Comparison of ENCODE assay signal across 20 cellular contexts in the genomic region with DNA sequence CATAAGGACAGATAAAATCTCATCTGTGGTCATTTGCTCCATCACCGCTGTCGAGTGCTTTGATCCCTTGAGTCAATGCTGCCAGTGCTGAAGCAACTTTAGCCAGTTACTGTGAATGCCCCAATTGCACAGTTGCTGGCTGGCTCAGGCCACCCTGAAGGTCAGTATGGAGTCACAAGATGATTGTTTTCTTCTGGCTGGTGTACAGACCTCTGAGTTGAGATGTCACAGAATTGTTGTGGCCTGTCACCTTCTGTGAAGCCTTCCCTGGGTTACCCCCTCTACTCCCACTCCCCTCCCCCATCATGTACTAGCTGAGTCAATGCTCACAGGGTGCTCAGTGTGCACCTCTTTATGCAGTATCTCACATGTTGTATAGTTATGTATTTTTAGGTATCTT.
DNase-seq lines count a peak whose midpoint lies in the region; ATAC-seq and FAIRE-seq lines count a peak whose summit lies in the region.
"Had no signal": no experiment of that assay in that cellular context is flagged by ENCODE, and none has a peak within 500 bp of the region (broad histone marks: within the 10 kb centered on the region; RNA-seq: fewer than 3 reads in every experiment).

No MANE protein-coding gene starts in this region.

- DNase-seq in Karpas-422 (peak; percentile 24), medulla oblongata (ENCODE audit: extremely low spot score) (peak; percentile 31), sciatic nerve (ENCODE audit: low spot score) (no peak), frontal cortex (ENCODE audit: low spot score in 2 of 2) (no peak), putamen (ENCODE audit: low spot score) (no peak)
- no peak for DNase-seq in activated CD8-positive, alpha-beta memory T cell treated with anti-CD3 and anti-CD28 coated beads, Interleukin-2, amount 50 U/mL, for 4 hours
- DNase-seq: CD4-positive, CD25-positive, alpha-beta regulatory T cell; GOT3; HCEC 1CT; KG1; NCI-H1105; NCI-H146; NCI-H226; NCI-H524; NCI-H774 had no signal

- no peak overlapping the region for H2AFZ ChIP-seq in Karpas-422 (ENCODE audit: low read length)

- intact Hi-C loops in sciatic nerve (cut with DNase I): no loop called here

- H3K27me3 ChIP-seq in BLaER1 treated with 17β-estradiol and CSF1 and Interleukin-3, amounts not matched to agents 10 nM and 100 nM: no peaks in the 10 kb centered on the region
- no peaks in the 10 kb centered on the region for H3K27me3 ChIP-seq in Karpas-422 (ENCODE audit: low read length)
- H3K27me3 ChIP-seq: SJSA1 had no signal

- peaks cover 0 to 11% (median 0%) of the 10 kb centered on the region in 11 experiments; a peak in 2 of 22 replicates for H3K36me3 ChIP-seq in BLaER1 treated with 17β-estradiol and CSF1 and Interleukin-3, amounts not matched to agents 10 nM and 100 nM
- H3K36me3 ChIP-seq in Karpas-422 (ENCODE audit: insufficient read depth, low read length): no peaks in the 10 kb centered on the region
- H3K36me3 ChIP-seq: SJSA1 had no signal

- peak; percentile 21 for ATAC-seq in sciatic nerve
- ATAC-seq: A549, Panc1 had no signal

- peak overlapping the region in 8 of 11 experiments; percentile 24 to 51 (median 40); a peak in 13 of 22 replicates for H3K4me2 ChIP-seq in BLaER1 treated with 17β-estradiol and CSF1 and Interleukin-3, amounts not matched to agents 10 nM and 100 nM
- no peak overlapping the region for H3K4me2 ChIP-seq in Karpas-422 (ENCODE audit: low read depth, low read length, poor library complexity, severe bottlenecking)
- H3K4me2 ChIP-seq: A549 had no signal

- H3K27ac ChIP-seq in BLaER1 treated with 17β-estradiol and CSF1 and Interleukin-3, amounts not matched to agents 10 nM and 100 nM: no peak overlapping the region
- no peak overlapping the region for H3K27ac ChIP-seq in Karpas-422 (ENCODE audit: low read length)
- H3K27ac ChIP-seq: A549, SJSA1 had no signal

- H3K9ac ChIP-seq in BLaER1 treated with 17β-estradiol and CSF1 and Interleukin-3, amounts not matched to agents 10 nM and 100 nM: no peak overlapping the region
- H3K9ac ChIP-seq in Karpas-422 (ENCODE audit: low read length): no peak overlapping the region

- H3K4me1 ChIP-seq in BLaER1 treated with 17β-estradiol and CSF1 and Interleukin-3, amounts not matched to agents 10 nM and 100 nM: peaks cover 15 to 84% (median 67%) of the 10 kb centered on the region in 10 experiments
- no peaks in the 10 kb centered on the region for H3K4me1 ChIP-seq in Karpas-422 (ENCODE audit: low read length)

- no peak for FAIRE-seq in frontal cortex (lab: Jason Lieb, UNC)
- FAIRE-seq: A549, GM12891 had no signal

- no peaks in the 10 kb centered on the region for H3K79me2 ChIP-seq in Karpas-422 (ENCODE audit: low read length)

- H3K9me3 ChIP-seq in BLaER1 treated with 17β-estradiol and CSF1 and Interleukin-3, amounts not matched to agents 10 nM and 100 nM (replicated peaks in 1 of 11): no peaks in the 10 kb centered on the region; a peak in 1 of 22 replicates
- H3K9me3 ChIP-seq in Karpas-422 (ENCODE audit: low read length): no peaks in the 10 kb centered on the region
- H3K9me3 ChIP-seq: A549, SJSA1 had no signal

- no peak overlapping the region for H3K4me3 ChIP-seq in BLaER1 treated with 17β-estradiol and CSF1 and Interleukin-3, amounts not matched to agents 10 nM and 100 nM
- H3K4me3 ChIP-seq in Karpas-422 (ENCODE audit: low read length): no peak overlapping the region
- H3K4me3 ChIP-seq: A549, SJSA1 had no signal

- H3K9me2 ChIP-seq in Karpas-422 (replicated peaks; ENCODE audit: insufficient read depth, low read length): no peaks in the 10 kb centered on the region

- peaks cover 0 to 64% (median 38%) of the 10 kb centered on the region in 11 experiments; a peak in 16 of 22 replicates for H4K20me1 ChIP-seq in BLaER1 treated with 17β-estradiol and CSF1 and Interleukin-3, amounts not matched to agents 10 nM and 100 nM
- H4K20me1 ChIP-seq in Karpas-422 (ENCODE audit: insufficient read depth, low read depth, low read length): no peaks in the 10 kb centered on the region

Comparison
In these comparisons a context has a peak if more than half of its experiments do, and no peak if none do; other contexts are left out.
1. DNase-seq: peak in Karpas-422 (single experiment) and medulla oblongata (single experiment); none in sciatic nerve (single experiment), activated CD8-positive, alpha-beta memory T cell treated with anti-CD3 and anti-CD28 coated beads, Interleukin-2, amount 50 U/mL, for 4 hours (single experiment), frontal cortex (0 of 2) and putamen (single experiment).